In genomic region chr14:101478096-101478495, GRCh38 we compare ENCODE assay signal across 22 cellular contexts.
A peak's percentile ranks its signal among the peaks of the same experiment; 100 is the strongest.
DNase-seq lines count a peak whose midpoint lies in the region; ATAC-seq and TF ChIP-seq lines count a peak whose summit lies in the region.
"Had no signal": no experiment of that assay in that cellular context is flagged by ENCODE, and none has a peak within 500 bp of the region (broad histone marks: within the 10 kb centered on the region; RNA-seq: fewer than 3 reads in every experiment).

No MANE protein-coding gene starts in this region.

- H3K9me3 Mint-ChIP-seq in activated T-cell treated with anti-CD3 and anti-CD28 coated beads, Interleukin-2, amount 50 U/mL, for 24 hours = no peaks in the 10 kb centered on the region
- H3K9me3 Mint-ChIP-seq in activated T-cell treated with anti-CD3 and anti-CD28 coated beads, Interleukin-2, amount 50 U/mL, for 72 hours = peaks cover 0 to under 1% of the 10 kb centered on the region in 2 donors
- peaks cover 5% of the 10 kb centered on the region for H3K9me3 Mint-ChIP-seq in osteocyte (ENCODE audit: unreplicated experiment)
- H3K9me3 Mint-ChIP-seq: activated naive CD8-positive, alpha-beta T cell treated with anti-CD3 and anti-CD28 coated beads for 36 hours had no signal

- no peaks in the 10 kb centered on the region for H3K36me3 ChIP-seq in adrenal gland (replicated peaks in 1 of 2)
- H3K36me3 ChIP-seq: HAP-1, thoracic aorta had no signal

- H3K27ac Mint-ChIP-seq in activated T-cell treated with anti-CD3 and anti-CD28 coated beads, Interleukin-2, amount 50 U/mL, for 24 hours = no peak overlapping the region
- H3K27ac Mint-ChIP-seq in activated T-cell treated with anti-CD3 and anti-CD28 coated beads, Interleukin-2, amount 50 U/mL, for 72 hours = no peak overlapping the region
- H3K27ac Mint-ChIP-seq in osteocyte (ENCODE audit: unreplicated experiment) = no peak overlapping the region
- H3K27ac Mint-ChIP-seq: activated naive CD8-positive, alpha-beta T cell treated with anti-CD3 and anti-CD28 coated beads for 36 hours; stimulated activated naive B cell treated with anti-CD40 and anti-IgM and Interleukin-4, amounts not matched to agents 10 μg/mL and 1 μg/mL and 100 μg/mL, for 72 hours; T-helper 17 cell had no signal

- no peak for ATAC-seq in activated T-cell treated with anti-CD3 and anti-CD28 coated beads, Interleukin-2, amount 50 U/mL, for 72 hours (replicated peaks in 1 of 2)
- no peak for ATAC-seq in left colon
- ATAC-seq: stimulated activated naive B cell treated with anti-CD40 and anti-IgM and Interleukin-4, amounts not matched to agents 10 μg/mL and 1 μg/mL and 100 μg/mL, for 72 hours; T-helper 17 cell had no signal

- H3K4me1 Mint-ChIP-seq in activated T-cell treated with anti-CD3 and anti-CD28 coated beads, Interleukin-2, amount 50 U/mL, for 24 hours (ENCODE audit: low read depth) = no peaks in the 10 kb centered on the region
- no peaks in the 10 kb centered on the region for H3K4me1 Mint-ChIP-seq in activated T-cell treated with anti-CD3 and anti-CD28 coated beads, Interleukin-2, amount 50 U/mL, for 72 hours (ENCODE audit: low read depth)
- no peaks in the 10 kb centered on the region for H3K4me1 Mint-ChIP-seq in osteocyte (ENCODE audit: unreplicated experiment)
- H3K4me1 Mint-ChIP-seq: activated naive CD8-positive, alpha-beta T cell treated with anti-CD3 and anti-CD28 coated beads for 36 hours; stimulated activated naive B cell treated with anti-CD40 and anti-IgM and Interleukin-4, amounts not matched to agents 10 μg/mL and 1 μg/mL and 100 μg/mL, for 72 hours had no signal

- H3K9me3 ChIP-seq in adrenal gland (replicated peaks in 1 of 3) = no peaks in the 10 kb centered on the region
- H3K9me3 ChIP-seq: HAP-1, SK-N-SH, thoracic aorta had no signal

- no peaks in the 10 kb centered on the region for H3K27me3 ChIP-seq in adrenal gland

- TF ChIP-seq CTCF in adrenal gland (IDR thresholded peaks at IDR 0.05) (no peak), osteocyte (IDR thresholded peaks at IDR 0.05) (no peak), GM13977 (IDR thresholded peaks at IDR 0.05; ENCODE audit: extremely low read depth, insufficient read depth, missing control alignments) (no peak)

- peak; percentile 11 for DNase-seq in activated T-cell treated with anti-CD3 and anti-CD28 coated beads, Interleukin-2, amount 50 U/mL, for 24 hours
- DNase-seq in activated T-cell treated with anti-CD3 and anti-CD28 coated beads, Interleukin-2, amount 50 U/mL, for 72 hours = no peak
- DNase-seq in adrenal gland = peak in 4 of 7 donors; percentile 6 to 25 (median 16)
- peak; percentile 75 for DNase-seq in osteocyte (ENCODE audit: extremely low spot score, unreplicated experiment)
- DNase-seq in ureter (ENCODE audit: low spot score) = peak; percentile 26
- no peak for DNase-seq in left colon
- no peak for DNase-seq in central memory CD4-positive, alpha-beta T cell
- no peak for DNase-seq in GM13977 (ENCODE audit: low spot score)
- DNase-seq: activated CD4-positive, alpha-beta T cell treated with anti-CD3 and anti-CD28 coated beads for 48 hours; activated naive CD8-positive, alpha-beta T cell treated with anti-CD3 and anti-CD28 coated beads for 36 hours; COR-L47; DND-41; glutamatergic neuron; NCI-H1092; NCI-H187; NCI-H69; SK-N-SH; stimulated activated CD4-positive, alpha-beta T cell treated with anti-CD3 and anti-CD28 coated beads, Interleukin-4, amount 100 ng/mL, for 24 hours; stimulated activated naive B cell treated with anti-CD40 and anti-IgM and Interleukin-4, amounts not matched to agents 10 μg/mL and 1 μg/mL and 100 μg/mL, for 72 hours; T-helper 17 cell had no signal

- peaks cover 38% of the 10 kb centered on the region for H3K27me3 Mint-ChIP-seq in activated T-cell treated with anti-CD3 and anti-CD28 coated beads, Interleukin-2, amount 50 U/mL, for 24 hours
- H3K27me3 Mint-ChIP-seq in activated T-cell treated with anti-CD3 and anti-CD28 coated beads, Interleukin-2, amount 50 U/mL, for 72 hours (ENCODE audit: low read depth) = no peaks in the 10 kb centered on the region
- no peaks in the 10 kb centered on the region for H3K27me3 Mint-ChIP-seq in osteocyte (ENCODE audit: unreplicated experiment)

- TF ChIP-seq POLR2A in adrenal gland (IDR thresholded peaks at IDR 0.05) = no peak

- no peak overlapping the region for H3K4me3 ChIP-seq in adrenal gland
- H3K4me3 ChIP-seq: HAP-1, thoracic aorta had no signal

- WGBS in adrenal gland, 4 donors = 90 to 94% (median 93%) methylated on average over 13 of the region's 13 CpGs

- H3K4me1 ChIP-seq in adrenal gland (replicated peaks in 1 of 2) = peaks cover 13 to 29% of the 10 kb centered on the region in 2 donors
- H3K4me1 ChIP-seq: HAP-1 had no signal

- no peak overlapping the region for H3K4me3 Mint-ChIP-seq in activated T-cell treated with anti-CD3 and anti-CD28 coated beads, Interleukin-2, amount 50 U/mL, for 24 hours
- H3K4me3 Mint-ChIP-seq in activated T-cell treated with anti-CD3 and anti-CD28 coated beads, Interleukin-2, amount 50 U/mL, for 72 hours = no peak overlapping the region
- H3K4me3 Mint-ChIP-seq in osteocyte (ENCODE audit: unreplicated experiment) = no peak overlapping the region
- H3K4me3 Mint-ChIP-seq: activated naive CD8-positive, alpha-beta T cell treated with anti-CD3 and anti-CD28 coated beads for 36 hours; stimulated activated naive B cell treated with anti-CD40 and anti-IgM and Interleukin-4, amounts not matched to agents 10 μg/mL and 1 μg/mL and 100 μg/mL, for 72 hours; T-helper 17 cell had no signal

- no peaks in the 10 kb centered on the region for H3K36me3 Mint-ChIP-seq in activated T-cell treated with anti-CD3 and anti-CD28 coated beads, Interleukin-2, amount 50 U/mL, for 24 hours (ENCODE audit: low read depth)
- H3K36me3 Mint-ChIP-seq in activated T-cell treated with anti-CD3 and anti-CD28 coated beads, Interleukin-2, amount 50 U/mL, for 72 hours (ENCODE audit: insufficient read depth in 2 of 2) = no peaks in the 10 kb centered on the region
- no peaks in the 10 kb centered on the region for H3K36me3 Mint-ChIP-seq in osteocyte (ENCODE audit: unreplicated experiment)
- H3K36me3 Mint-ChIP-seq: activated naive CD8-positive, alpha-beta T cell treated with anti-CD3 and anti-CD28 coated beads for 36 hours; stimulated activated naive B cell treated with anti-CD40 and anti-IgM and Interleukin-4, amounts not matched to agents 10 μg/mL and 1 μg/mL and 100 μg/mL, for 72 hours had no signal

- H3K27ac ChIP-seq in adrenal gland = no peak overlapping the region

- in situ Hi-C loops in GM13977 (cut with MboI; ENCODE audit: low pct_unique_long_range_greater_than_20kb, low sequenced_read_pairs, unreplicated experiment) = no loop called here

- intact Hi-C loops in adrenal gland (cut with DNase I) = no loop called here
- intact Hi-C loops in left colon (cut with DNase I, micrococcal nuclease) = no loop called here

Comparison
In these comparisons a context has a peak if more than half of its experiments do, and no peak if none do; other contexts are left out.
1. DNase-seq: peak in activated T-cell treated with anti-CD3 and anti-CD28 coated beads, Interleukin-2, amount 50 U/mL, for 24 hours (single experiment), adrenal gland (4 of 7), osteocyte (single experiment) and ureter (single experiment); none in activated T-cell treated with anti-CD3 and anti-CD28 coated beads, Interleukin-2, amount 50 U/mL, for 72 hours (0 of 2), left colon (0 of 2), central memory CD4-positive, alpha-beta T cell (single experiment) and GM13977 (single experiment).